1 cellular context compared by ENCODE assay signal in the genomic region with DNA sequence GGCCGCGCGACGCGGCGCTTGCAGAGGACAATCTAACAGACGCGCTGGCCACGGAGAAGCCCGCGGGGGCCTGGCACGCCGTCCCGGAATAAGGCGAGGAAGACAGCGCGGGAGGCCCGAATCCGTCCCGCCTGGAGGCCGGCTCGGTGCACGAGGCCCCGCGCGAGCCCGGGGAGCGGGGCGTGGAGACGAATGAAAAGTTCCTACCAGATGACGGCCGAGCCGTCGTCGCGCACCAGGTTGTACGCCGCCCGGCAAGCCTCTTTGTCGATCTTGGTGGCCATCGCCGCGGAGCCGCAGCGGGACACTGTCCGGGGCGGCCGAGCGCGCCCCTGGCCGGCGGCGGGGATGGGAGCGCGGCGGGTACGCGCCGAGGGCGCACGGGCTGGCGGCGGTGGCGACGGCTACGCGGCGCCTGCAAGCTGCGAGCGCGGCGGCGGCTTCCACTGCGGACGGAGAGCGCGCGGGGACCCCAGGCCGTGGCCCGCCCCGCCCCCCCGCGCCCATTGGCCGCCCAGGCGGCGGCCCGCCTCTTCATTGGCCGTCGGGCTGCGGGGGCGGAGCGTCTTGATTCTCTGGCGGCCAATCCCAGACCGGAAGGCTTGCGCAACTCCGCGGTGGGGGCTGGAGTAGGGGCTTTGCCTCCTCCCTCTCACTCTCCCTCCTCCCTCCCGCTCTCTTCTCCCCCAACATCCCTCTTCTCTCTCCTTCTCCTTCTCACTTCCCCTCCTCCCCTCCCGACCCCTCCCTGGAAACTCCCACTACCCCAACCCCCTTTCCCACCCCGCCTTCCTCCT.
TF ChIP-seq lines count a peak whose summit lies in the region.

A gene with protein sequence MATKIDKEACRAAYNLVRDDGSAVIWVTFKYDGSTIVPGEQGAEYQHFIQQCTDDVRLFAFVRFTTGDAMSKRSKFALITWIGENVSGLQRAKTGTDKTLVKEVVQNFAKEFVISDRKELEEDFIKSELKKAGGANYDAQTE (minus strand): TSS at position 448 of the 797 bp plus-strand sequence. CDS start 164 bp downstream, at position 284.

TF ChIP-seq in HepG2, 621 proteins besides CTCF, POLR2A, EP300 and RAD21 (continued from another document):
- TF ChIP-seq, protein P1, sequence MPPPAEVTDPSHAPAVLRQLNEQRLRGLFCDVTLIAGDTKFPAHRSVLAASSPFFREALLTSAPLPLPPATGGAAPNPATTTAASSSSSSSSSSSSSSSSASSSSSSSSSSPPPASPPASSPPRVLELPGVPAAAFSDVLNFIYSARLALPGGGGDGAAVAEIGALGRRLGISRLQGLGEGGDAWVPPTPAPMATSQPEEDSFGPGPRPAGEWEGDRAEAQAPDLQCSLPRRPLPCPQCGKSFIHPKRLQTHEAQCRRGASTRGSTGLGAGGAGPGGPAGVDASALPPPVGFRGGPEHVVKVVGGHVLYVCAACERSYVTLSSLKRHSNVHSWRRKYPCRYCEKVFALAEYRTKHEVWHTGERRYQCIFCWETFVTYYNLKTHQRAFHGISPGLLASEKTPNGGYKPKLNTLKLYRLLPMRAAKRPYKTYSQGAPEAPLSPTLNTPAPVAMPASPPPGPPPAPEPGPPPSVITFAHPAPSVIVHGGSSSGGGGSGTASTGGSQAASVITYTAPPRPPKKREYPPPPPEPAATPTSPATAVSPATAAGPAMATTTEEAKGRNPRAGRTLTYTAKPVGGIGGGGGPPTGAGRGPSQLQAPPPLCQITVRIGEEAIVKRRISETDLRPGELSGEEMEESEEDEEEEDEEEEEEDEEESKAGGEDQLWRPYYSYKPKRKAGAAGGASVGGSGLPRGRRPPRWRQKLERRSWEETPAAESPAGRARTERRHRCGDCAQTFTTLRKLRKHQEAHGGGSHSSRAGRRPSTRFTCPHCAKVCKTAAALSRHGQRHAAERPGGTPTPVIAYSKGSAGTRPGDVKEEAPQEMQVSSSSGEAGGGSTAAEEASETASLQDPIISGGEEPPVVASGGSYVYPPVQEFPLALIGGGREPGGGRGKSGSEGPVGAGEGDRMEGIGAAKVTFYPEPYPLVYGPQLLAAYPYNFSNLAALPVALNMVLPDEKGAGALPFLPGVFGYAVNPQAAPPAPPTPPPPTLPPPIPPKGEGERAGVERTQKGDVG (CRISPR knock-in tag; IDR thresholded peaks at IDR 0.05; ENCODE audit: borderline replicate concordance): no peak
- TF ChIP-seq ZBTB7B (CRISPR knock-in tag; IDR thresholded peaks at IDR 0.05): peak; percentile 9; the same call in 1 of the 2 replicates
